ENCODE assay signal across 1 cellular context in the genomic region with DNA sequence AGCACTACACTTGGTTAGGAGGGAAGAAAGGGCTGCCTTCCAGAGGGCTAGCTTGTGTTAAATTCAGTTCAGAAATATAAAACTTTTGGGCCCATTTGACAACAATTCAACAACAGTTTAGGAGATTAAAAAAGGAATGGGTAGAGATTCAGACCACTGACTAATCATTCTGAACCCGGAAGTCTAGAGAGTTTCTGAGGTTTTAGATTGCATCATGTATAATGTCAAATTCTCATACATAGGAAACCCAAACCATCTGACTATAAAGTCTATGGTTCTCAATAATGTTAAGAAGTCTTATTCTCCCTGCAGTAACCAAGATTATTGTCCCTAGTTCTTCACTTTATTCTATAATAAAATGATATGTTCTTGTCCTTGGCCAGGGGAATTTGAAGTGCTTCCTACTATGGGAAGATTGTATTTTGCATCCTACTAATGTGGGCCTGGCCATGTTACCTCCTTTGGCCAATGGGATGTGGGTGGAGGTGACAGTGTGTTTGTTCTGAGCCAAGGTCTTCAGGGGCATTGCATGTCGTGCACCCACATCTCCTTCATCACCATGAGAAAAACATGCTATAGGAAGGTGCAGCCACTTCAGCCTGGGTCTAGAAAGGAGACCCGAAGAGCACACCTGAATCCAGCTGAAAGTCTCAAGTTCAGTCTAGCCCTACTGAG.
TF ChIP-seq lines count a peak whose summit lies in the region.

No MANE protein-coding gene starts in this region.

TF ChIP-seq in K562, 482 proteins besides CTCF, POLR2A, EP300 and RAD21 (continued from another document):
- TF ChIP-seq, protein P1, sequence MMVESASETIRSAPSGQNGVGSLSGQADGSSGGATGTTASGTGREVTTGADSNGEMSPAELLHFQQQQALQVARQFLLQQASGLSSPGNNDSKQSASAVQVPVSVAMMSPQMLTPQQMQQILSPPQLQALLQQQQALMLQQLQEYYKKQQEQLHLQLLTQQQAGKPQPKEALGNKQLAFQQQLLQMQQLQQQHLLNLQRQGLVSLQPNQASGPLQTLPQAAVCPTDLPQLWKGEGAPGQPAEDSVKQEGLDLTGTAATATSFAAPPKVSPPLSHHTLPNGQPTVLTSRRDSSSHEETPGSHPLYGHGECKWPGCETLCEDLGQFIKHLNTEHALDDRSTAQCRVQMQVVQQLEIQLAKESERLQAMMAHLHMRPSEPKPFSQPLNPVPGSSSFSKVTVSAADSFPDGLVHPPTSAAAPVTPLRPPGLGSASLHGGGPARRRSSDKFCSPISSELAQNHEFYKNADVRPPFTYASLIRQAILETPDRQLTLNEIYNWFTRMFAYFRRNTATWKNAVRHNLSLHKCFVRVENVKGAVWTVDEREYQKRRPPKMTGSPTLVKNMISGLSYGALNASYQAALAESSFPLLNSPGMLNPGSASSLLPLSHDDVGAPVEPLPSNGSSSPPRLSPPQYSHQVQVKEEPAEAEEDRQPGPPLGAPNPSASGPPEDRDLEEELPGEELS (CRISPR knock-in tag; IDR thresholded peaks at IDR 0.05; ENCODE audit: borderline replicate concordance): no peak
- TF ChIP-seq GATAD2B (IDR thresholded peaks at IDR 0.05; ENCODE audit: borderline replicate concordance): no peak
- TF ChIP-seq, protein P2, sequence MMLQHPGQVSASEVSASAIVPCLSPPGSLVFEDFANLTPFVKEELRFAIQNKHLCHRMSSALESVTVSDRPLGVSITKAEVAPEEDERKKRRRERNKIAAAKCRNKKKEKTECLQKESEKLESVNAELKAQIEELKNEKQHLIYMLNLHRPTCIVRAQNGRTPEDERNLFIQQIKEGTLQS (IDR thresholded peaks at IDR 0.05): peak; percentile 69
- TF ChIP-seq, protein P2 (CRISPR knock-in tag; conservative IDR thresholded peaks at IDR 0.05): no peak
- TF ChIP-seq, protein P3, sequence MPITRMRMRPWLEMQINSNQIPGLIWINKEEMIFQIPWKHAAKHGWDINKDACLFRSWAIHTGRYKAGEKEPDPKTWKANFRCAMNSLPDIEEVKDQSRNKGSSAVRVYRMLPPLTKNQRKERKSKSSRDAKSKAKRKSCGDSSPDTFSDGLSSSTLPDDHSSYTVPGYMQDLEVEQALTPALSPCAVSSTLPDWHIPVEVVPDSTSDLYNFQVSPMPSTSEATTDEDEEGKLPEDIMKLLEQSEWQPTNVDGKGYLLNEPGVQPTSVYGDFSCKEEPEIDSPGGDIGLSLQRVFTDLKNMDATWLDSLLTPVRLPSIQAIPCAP (CRISPR knock-in tag; IDR thresholded peaks at IDR 0.05; ENCODE audit: borderline replicate concordance): no peak
- no peak for TF ChIP-seq ZNF143 (CRISPR knock-in tag; IDR thresholded peaks at IDR 0.05)
- TF ChIP-seq EP400 (IDR thresholded peaks at IDR 0.05): no peak
- TF ChIP-seq ZNF717 (CRISPR knock-in tag; IDR thresholded peaks at IDR 0.05): no peak
- no peak for TF ChIP-seq MCM2 (IDR thresholded peaks at IDR 0.05; ENCODE audit: low read depth)
- peak; percentile 43 for TF ChIP-seq ELF1 (tag; IDR thresholded peaks at IDR 0.05)
- TF ChIP-seq, protein P4, sequence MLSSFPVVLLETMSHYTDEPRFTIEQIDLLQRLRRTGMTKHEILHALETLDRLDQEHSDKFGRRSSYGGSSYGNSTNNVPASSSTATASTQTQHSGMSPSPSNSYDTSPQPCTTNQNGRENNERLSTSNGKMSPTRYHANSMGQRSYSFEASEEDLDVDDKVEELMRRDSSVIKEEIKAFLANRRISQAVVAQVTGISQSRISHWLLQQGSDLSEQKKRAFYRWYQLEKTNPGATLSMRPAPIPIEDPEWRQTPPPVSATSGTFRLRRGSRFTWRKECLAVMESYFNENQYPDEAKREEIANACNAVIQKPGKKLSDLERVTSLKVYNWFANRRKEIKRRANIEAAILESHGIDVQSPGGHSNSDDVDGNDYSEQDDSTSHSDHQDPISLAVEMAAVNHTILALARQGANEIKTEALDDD (IDR thresholded peaks at IDR 0.05): no peak
- no peak for TF ChIP-seq ZNF274 (IDR thresholded peaks at IDR 0.05; ENCODE audit: borderline replicate concordance, low read depth, low read length)
- no peak for TF ChIP-seq ZNF75A (CRISPR knock-in tag; IDR thresholded peaks at IDR 0.05)
- no peak for TF ChIP-seq PRMT5 (CRISPR knock-in tag; IDR thresholded peaks at IDR 0.05)
- no peak for TF ChIP-seq ELF4 (CRISPR knock-in tag; IDR thresholded peaks at IDR 0.05)
- TF ChIP-seq CEBPG (CRISPR knock-in tag; IDR thresholded peaks at IDR 0.05): no peak
- peak; percentile 59 to 84 for TF ChIP-seq CEBPG (tag; conservative IDR thresholded peaks at IDR 0.05 in 1 of 2, IDR thresholded peaks at IDR 0.05 in 1 of 2)
- TF ChIP-seq ELK1 (CRISPR knock-in tag; IDR thresholded peaks at IDR 0.05): no peak
- TF ChIP-seq MLX (CRISPR knock-in tag; conservative IDR thresholded peaks at IDR 0.05): no peak
- TF ChIP-seq NFYB (IDR thresholded peaks at IDR 0.05; ENCODE audit: extremely low read depth, insufficient read length): no peak
TF ChIP-seq in K562: peak in this region for 4.
